Comparison of ENCODE assay signal across 8 cellular contexts in genomic region chr15:91116379-91117067, GRCh38. TPM values are rescaled to one million over a fixed set of nuclear protein-coding genes. Genes with fewer than 3 reads are reported as not detected.
A peak's percentile ranks its signal among the peaks of the same experiment; 100 is the strongest.
DNase-seq lines count a peak whose midpoint lies in the region; ATAC-seq, FAIRE-seq and TF ChIP-seq lines count a peak whose summit lies in the region.

No MANE protein-coding gene starts in this region.

- H3K27me3 Mint-ChIP-seq in activated naive CD8-positive, alpha-beta T cell treated with anti-CD3 and anti-CD28 coated beads, Interleukin-2, amount 50 U/mL, for 24 hours, result peaks cover 32% of the 10 kb centered on the region
- H3K27me3 Mint-ChIP-seq in activated naive CD8-positive, alpha-beta T cell treated with anti-CD3 and anti-CD28 coated beads for 36 hours, result peaks cover 29% of the 10 kb centered on the region
- H3K27me3 Mint-ChIP-seq in astrocyte (ENCODE audit: low read depth, unreplicated experiment) (peaks cover 16% of the 10 kb centered on the region), Caco-2 (ENCODE audit: insufficient read depth, unreplicated experiment) (peaks cover 12% of the 10 kb centered on the region)

- CTCF ChIA-PET in Caco-2 (lab: Charles Lee), result interaction anchor here (0.5 to 0.6 kb wide), 2 partner anchors 42 to 362 kb away, joined by 3 to 4 read pairs; no protein-coding TSS in a partner anchor

- H3K4me2 ChIP-seq in astrocyte (ENCODE audit: low read length), result no peak overlapping the region

- no peak overlapping the region for H3K27ac Mint-ChIP-seq in activated naive CD8-positive, alpha-beta T cell treated with anti-CD3 and anti-CD28 coated beads, Interleukin-2, amount 50 U/mL, for 24 hours
- no peak overlapping the region for H3K27ac Mint-ChIP-seq in activated naive CD8-positive, alpha-beta T cell treated with anti-CD3 and anti-CD28 coated beads for 36 hours
- H3K27ac Mint-ChIP-seq in astrocyte (ENCODE audit: unreplicated experiment) (no peak overlapping the region), Caco-2 (ENCODE audit: unreplicated experiment) (no peak overlapping the region)

- no peak for DNase-seq in activated naive CD8-positive, alpha-beta T cell treated with anti-CD3 and anti-CD28 coated beads, Interleukin-2, amount 50 U/mL, for 24 hours
- no peak for DNase-seq in activated naive CD8-positive, alpha-beta T cell treated with anti-CD3 and anti-CD28 coated beads for 36 hours
- DNase-seq in astrocyte (ENCODE audit: low read depth) (peak; percentile 6), suprapubic skin (ENCODE audit: low spot score in 2 of 2) (no peak), Caco-2 (no peak), inferior parietal cortex (ENCODE audit: extremely low spot score) (no peak)
- no peak for DNase-seq in activated T-cell treated with anti-CD3 and anti-CD28 coated beads, Interleukin-2, amount 50 U/mL, for 48 hours

- H4K20me1 ChIP-seq in astrocyte (ENCODE audit: insufficient read depth, low read length), result no peaks in the 10 kb centered on the region

- H3K27me3 ChIP-seq in astrocyte (ENCODE audit: insufficient read depth, low read length) (no peaks in the 10 kb centered on the region), suprapubic skin (no peaks in the 10 kb centered on the region), Caco-2 (replicated peaks; ENCODE audit: control insufficient read depth, insufficient read depth, low read length) (no peaks in the 10 kb centered on the region)

- TF ChIP-seq CTCF in astrocyte (IDR thresholded peaks at IDR 0.05; ENCODE audit: insufficient read depth, low read depth, low read length), result no peak
- no peak for TF ChIP-seq CTCF in suprapubic skin (IDR thresholded peaks at IDR 0.05)
- TF ChIP-seq CTCF in Caco-2 (IDR thresholded peaks at IDR 0.05; ENCODE audit: insufficient read depth in 1 of 2, low read depth in 1 of 2, low read length in 1 of 2, severe bottlenecking in 1 of 2, unreplicated experiment in 1 of 2), result no peak

- WGBS in suprapubic skin, result 34% methylated on average over 7 of the region's 7 CpGs

- no peak for FAIRE-seq in astrocyte (lab: Jason Lieb, UNC)

- H3K9ac ChIP-seq in astrocyte (ENCODE audit: low read length), result no peak overlapping the region

- H3K9me3 Mint-ChIP-seq in activated naive CD8-positive, alpha-beta T cell treated with anti-CD3 and anti-CD28 coated beads, Interleukin-2, amount 50 U/mL, for 24 hours, result no peaks in the 10 kb centered on the region
- H3K9me3 Mint-ChIP-seq in activated naive CD8-positive, alpha-beta T cell treated with anti-CD3 and anti-CD28 coated beads for 36 hours, result peaks cover 2% of the 10 kb centered on the region
- peaks cover 6% of the 10 kb centered on the region for H3K9me3 Mint-ChIP-seq in astrocyte (ENCODE audit: unreplicated experiment)
- H3K9me3 Mint-ChIP-seq in Caco-2 (ENCODE audit: unreplicated experiment), result no peaks in the 10 kb centered on the region

- H3K36me3 Mint-ChIP-seq in activated naive CD8-positive, alpha-beta T cell treated with anti-CD3 and anti-CD28 coated beads, Interleukin-2, amount 50 U/mL, for 24 hours (ENCODE audit: low read depth), result no peaks in the 10 kb centered on the region
- no peaks in the 10 kb centered on the region for H3K36me3 Mint-ChIP-seq in activated naive CD8-positive, alpha-beta T cell treated with anti-CD3 and anti-CD28 coated beads for 36 hours
- H3K36me3 Mint-ChIP-seq in astrocyte (ENCODE audit: low read depth, unreplicated experiment) (no peaks in the 10 kb centered on the region), Caco-2 (ENCODE audit: insufficient read depth, unreplicated experiment) (no peaks in the 10 kb centered on the region)

- H3K4me3 Mint-ChIP-seq in activated naive CD8-positive, alpha-beta T cell treated with anti-CD3 and anti-CD28 coated beads, Interleukin-2, amount 50 U/mL, for 24 hours, result no peak overlapping the region
- no peak overlapping the region for H3K4me3 Mint-ChIP-seq in activated naive CD8-positive, alpha-beta T cell treated with anti-CD3 and anti-CD28 coated beads for 36 hours
- H3K4me3 Mint-ChIP-seq in astrocyte (ENCODE audit: unreplicated experiment) (no peak overlapping the region), Caco-2 (ENCODE audit: unreplicated experiment) (no peak overlapping the region)

- H3K4me3 ChIP-seq in astrocyte (ENCODE audit: insufficient read depth, low read depth, low read length) (no peak overlapping the region), suprapubic skin (no peak overlapping the region), Caco-2 (ENCODE audit: low read depth, low read length) (no peak overlapping the region)

- TF ChIP-seq POLR2A in suprapubic skin (IDR thresholded peaks at IDR 0.05), result no peak

- no peaks in the 10 kb centered on the region for H3K4me1 Mint-ChIP-seq in activated naive CD8-positive, alpha-beta T cell treated with anti-CD3 and anti-CD28 coated beads, Interleukin-2, amount 50 U/mL, for 24 hours
- H3K4me1 Mint-ChIP-seq in activated naive CD8-positive, alpha-beta T cell treated with anti-CD3 and anti-CD28 coated beads for 36 hours, result peaks cover 5% of the 10 kb centered on the region
- H3K4me1 Mint-ChIP-seq in astrocyte (ENCODE audit: low read depth, unreplicated experiment), result no peaks in the 10 kb centered on the region
- H3K4me1 Mint-ChIP-seq in Caco-2 (ENCODE audit: low read depth, unreplicated experiment), result no peaks in the 10 kb centered on the region

- H3K79me2 ChIP-seq in astrocyte (ENCODE audit: insufficient read depth, low read length), result no peaks in the 10 kb centered on the region

- H3K27ac ChIP-seq in astrocyte (ENCODE audit: low read depth, low read length) (no peak overlapping the region), suprapubic skin (peak overlapping the region; percentile 48)

- no peak overlapping the region for H2AFZ ChIP-seq in astrocyte (ENCODE audit: low read depth, low read length)

- intact Hi-C loops in Caco-2 (cut with micrococcal nuclease; ENCODE audit: unreplicated experiment), result no loop called here

- POLR2A ChIA-PET in Caco-2 (lab: Charles Lee), result no interaction called here

- no peaks in the 10 kb centered on the region for H3K36me3 ChIP-seq in astrocyte (ENCODE audit: insufficient read depth, low read length)
- H3K36me3 ChIP-seq in suprapubic skin, result no peaks in the 10 kb centered on the region
- no peaks in the 10 kb centered on the region for H3K36me3 ChIP-seq in Caco-2 (ENCODE audit: control insufficient read depth, insufficient read depth, low read length)

- H3K4me1 ChIP-seq in astrocyte (ENCODE audit: insufficient read depth, low read length) (no peaks in the 10 kb centered on the region), suprapubic skin (peaks cover 14% of the 10 kb centered on the region), Caco-2 (no peaks in the 10 kb centered on the region)

- H3K9me3 ChIP-seq in astrocyte (ENCODE audit: insufficient read depth, low read depth, low read length), result no peaks in the 10 kb centered on the region
- H3K9me3 ChIP-seq in suprapubic skin, result no peaks in the 10 kb centered on the region
- H3K9me3 ChIP-seq in Caco-2, result no peaks in the 10 kb centered on the region

- no TSS peak for BruUV-seq in Caco-2 (replicated peaks; lab: Mats Ljungman, UMichigan)

- peak; percentile 46 for ATAC-seq in activated naive CD8-positive, alpha-beta T cell treated with anti-CD3 and anti-CD28 coated beads, Interleukin-2, amount 50 U/mL, for 24 hours
- ATAC-seq in HG03280 (IDR thresholded peaks at IDR 0.05; ENCODE audit: unreplicated experiment), result peak; percentile 74

- no peak for TF ChIP-seq EP300 in suprapubic skin (IDR thresholded peaks at IDR 0.05)

RNA-seq across cellular contexts. Expression of gene SV2B, which starts 16.5 kb away (rescaled TPM):
- under 1 TPM; 0.06 to 0.08 TPM for total RNA-seq in activated naive CD8-positive, alpha-beta T cell treated with anti-CD3 and anti-CD28 coated beads for 36 hours
- total RNA-seq in astrocyte (not detected in 2 replicates), suprapubic skin (1 to 10 TPM in 1 of 4 donors, under 1 TPM in 3; 0.23 to 2.2 (median 0.62) TPM), Caco-2 (2022) (not detected in 2 replicates)
